Comparison of ENCODE assay signal across 16 cellular contexts in genomic region chr20:42779216-42779615, GRCh38.
DNase-seq lines count a peak whose midpoint lies in the region; FAIRE-seq and TF ChIP-seq lines count a peak whose summit lies in the region.
"Had no signal": no experiment of that assay in that cellular context is flagged by ENCODE, and none has a peak within 500 bp of the region (broad histone marks: within the 10 kb centered on the region; RNA-seq: fewer than 3 reads in every experiment).

No MANE protein-coding gene starts in this region.

- H3K4me1 ChIP-seq in NT2/D1 (ENCODE audit: insufficient read depth, insufficient read length) (no peaks in the 10 kb centered on the region), vagina (no peaks in the 10 kb centered on the region)
- H3K4me1 ChIP-seq: BE2C had no signal

- H3K27ac Mint-ChIP-seq in activated T-helper 1 cell treated with anti-CD3 and anti-CD28 coated beads, Interleukin-12 subunit alpha, Interleukin-12 subunit beta, Interleukin-2, Interleukin-4 antibody, amounts not matched to agents 30 ng/mL and 10 ng/mL and 1 ng/mL, durations not matched to agents 14 hours and 24 hours and 36 hours: no peak overlapping the region
- H3K27ac Mint-ChIP-seq: CD4-positive, alpha-beta memory T cell; T-helper 1 cell treated with Interleukin-12 subunit alpha and Interleukin-12 subunit beta and Interleukin-4 antibody, amounts not matched to agents 30 μg/mL and 1 μg/mL, for 36 hours had no signal

- DNase-seq in NCI-H524 (lab: John Stamatoyannopoulos, UW): peak; percentile 14 to 67
- no peak for DNase-seq in NCI-H524 treated with DMSO at 0.1 percent for 48 hours (lab: John Stamatoyannopoulos, UW)
- peak; percentile 16 for DNase-seq in NCI-H2171 (lab: John Stamatoyannopoulos, UW)
- DNase-seq in NT2/D1 (ENCODE audit: low read depth, low spot score): peak; percentile 40
- peak; percentile 41 for DNase-seq in urothelium cell line (ENCODE audit: low spot score)
- no peak for DNase-seq in vagina (ENCODE audit: extremely low spot score in 2 of 2)
- DNase-seq in activated T-helper 1 cell treated with anti-CD3 and anti-CD28 coated beads, Interleukin-12 subunit alpha, Interleukin-12 subunit beta, Interleukin-2, Interleukin-4 antibody, amounts not matched to agents 30 ng/mL and 10 ng/mL and 1 ng/mL, durations not matched to agents 14 hours and 24 hours and 36 hours (ENCODE audit: low spot score): no peak
- DNase-seq: BE2C; CD4-positive, alpha-beta memory T cell; DMS79; NCI-H1092; NCI-H1694; NCI-H2081 treated with DMSO at 0.1 percent for 48 hours; NCI-H2227 treated with DMSO at 0.1 percent for 48 hours; NCI-H774 had no signal

- no peaks in the 10 kb centered on the region for H3K9me3 Mint-ChIP-seq in activated T-helper 1 cell treated with anti-CD3 and anti-CD28 coated beads, Interleukin-12 subunit alpha, Interleukin-12 subunit beta, Interleukin-2, Interleukin-4 antibody, amounts not matched to agents 30 ng/mL and 10 ng/mL and 1 ng/mL, durations not matched to agents 14 hours and 24 hours and 36 hours

- H3K9ac ChIP-seq in NT2/D1 (ENCODE audit: insufficient read length, low read depth): no peak overlapping the region

- no peak overlapping the region for H3K4me3 Mint-ChIP-seq in activated T-helper 1 cell treated with anti-CD3 and anti-CD28 coated beads, Interleukin-12 subunit alpha, Interleukin-12 subunit beta, Interleukin-2, Interleukin-4 antibody, amounts not matched to agents 30 ng/mL and 10 ng/mL and 1 ng/mL, durations not matched to agents 14 hours and 24 hours and 36 hours
- H3K4me3 Mint-ChIP-seq: CD4-positive, alpha-beta memory T cell; T-helper 1 cell treated with Interleukin-12 subunit alpha and Interleukin-12 subunit beta and Interleukin-4 antibody, amounts not matched to agents 30 μg/mL and 1 μg/mL, for 36 hours had no signal

- no peaks in the 10 kb centered on the region for H3K27me3 Mint-ChIP-seq in activated T-helper 1 cell treated with anti-CD3 and anti-CD28 coated beads, Interleukin-12 subunit alpha, Interleukin-12 subunit beta, Interleukin-2, Interleukin-4 antibody, amounts not matched to agents 30 ng/mL and 10 ng/mL and 1 ng/mL, durations not matched to agents 14 hours and 24 hours and 36 hours (ENCODE audit: insufficient read depth)
- H3K27me3 Mint-ChIP-seq: CD4-positive, alpha-beta memory T cell had no signal

- no peak for TF ChIP-seq POLR2A in vagina (IDR thresholded peaks at IDR 0.05)

- no peak for FAIRE-seq in urothelium cell line (lab: Jason Lieb, UNC)

- TF ChIP-seq CTCF in vagina (IDR thresholded peaks at IDR 0.05): no peak

- H3K27ac ChIP-seq in vagina: no peak overlapping the region

- intact Hi-C loops in vagina (cut with DNase I): no loop called here
- intact Hi-C loops in activated T-helper 1 cell treated with anti-CD3 and anti-CD28 coated beads, Interleukin-12 subunit alpha, Interleukin-12 subunit beta, Interleukin-2, Interleukin-4 antibody, amounts not matched to agents 30 ng/mL and 10 ng/mL and 1 ng/mL, durations not matched to agents 14 hours and 24 hours and 36 hours (cut with micrococcal nuclease): no loop called here

- no peaks in the 10 kb centered on the region for H3K36me3 Mint-ChIP-seq in activated T-helper 1 cell treated with anti-CD3 and anti-CD28 coated beads, Interleukin-12 subunit alpha, Interleukin-12 subunit beta, Interleukin-2, Interleukin-4 antibody, amounts not matched to agents 30 ng/mL and 10 ng/mL and 1 ng/mL, durations not matched to agents 14 hours and 24 hours and 36 hours (ENCODE audit: low read depth)
- H3K36me3 Mint-ChIP-seq: CD4-positive, alpha-beta memory T cell had no signal

- no peaks in the 10 kb centered on the region for H3K36me3 ChIP-seq in NT2/D1 (ENCODE audit: insufficient read depth, insufficient read length, low read length)
- no peaks in the 10 kb centered on the region for H3K36me3 ChIP-seq in vagina
- H3K36me3 ChIP-seq: BE2C had no signal

- no peaks in the 10 kb centered on the region for H3K27me3 ChIP-seq in NT2/D1 (ENCODE audit: insufficient read depth, insufficient read length)
- H3K27me3 ChIP-seq in vagina: no peaks in the 10 kb centered on the region
- H3K27me3 ChIP-seq: BE2C had no signal

- H3K4me1 Mint-ChIP-seq in activated T-helper 1 cell treated with anti-CD3 and anti-CD28 coated beads, Interleukin-12 subunit alpha, Interleukin-12 subunit beta, Interleukin-2, Interleukin-4 antibody, amounts not matched to agents 30 ng/mL and 10 ng/mL and 1 ng/mL, durations not matched to agents 14 hours and 24 hours and 36 hours (ENCODE audit: low read depth): no peaks in the 10 kb centered on the region
- H3K4me1 Mint-ChIP-seq: CD4-positive, alpha-beta memory T cell had no signal

- no peaks in the 10 kb centered on the region for H3K9me3 ChIP-seq in NT2/D1 (ENCODE audit: insufficient read depth, low read length)
- no peaks in the 10 kb centered on the region for H3K9me3 ChIP-seq in vagina
- H3K9me3 ChIP-seq: BE2C had no signal

- no peak overlapping the region for H3K4me3 ChIP-seq in NT2/D1 (ENCODE audit: insufficient read length, low read depth)
- no peak overlapping the region for H3K4me3 ChIP-seq in vagina

Comparison
In these comparisons a context has a peak if more than half of its experiments do, and no peak if none do; other contexts are left out.
1. DNase-seq: peak in NCI-H524 (2 of 2), NCI-H2171 (single experiment), NT2/D1 (single experiment) and urothelium cell line (single experiment); none in NCI-H524 treated with DMSO at 0.1 percent for 48 hours (single experiment), vagina (0 of 2) and activated T-helper 1 cell treated with anti-CD3 and anti-CD28 coated beads, Interleukin-12 subunit alpha, Interleukin-12 subunit beta, Interleukin-2, Interleukin-4 antibody, amounts not matched to agents 30 ng/mL and 10 ng/mL and 1 ng/mL, durations not matched to agents 14 hours and 24 hours and 36 hours (single experiment).